ENCODE assay signal across 15 cellular contexts in the genomic region with DNA sequence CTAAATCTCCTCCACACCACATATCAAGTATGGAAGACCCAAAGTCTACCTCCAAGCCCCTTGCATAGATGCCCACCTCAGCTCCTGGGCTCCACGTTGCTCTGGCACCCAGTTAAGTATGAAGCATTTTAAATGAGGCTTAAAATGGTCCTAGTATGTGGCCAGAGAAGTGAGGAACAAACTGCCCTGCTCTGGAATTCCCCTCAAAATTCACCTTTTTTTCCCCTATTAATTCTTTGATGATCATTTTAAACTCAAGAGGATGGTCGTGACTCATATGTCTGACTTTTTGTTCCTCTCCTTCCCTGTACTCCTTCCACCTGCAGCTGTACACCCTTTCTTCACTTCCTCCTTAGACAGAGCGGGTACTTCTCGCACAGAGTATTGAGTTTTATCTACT.
DNase-seq lines count a peak whose midpoint lies in the region; ATAC-seq, FAIRE-seq and TF ChIP-seq lines count a peak whose summit lies in the region.
"Had no signal": no experiment of that assay in that cellular context is flagged by ENCODE, and none has a peak within 500 bp of the region (broad histone marks: within the 10 kb centered on the region; RNA-seq: fewer than 3 reads in every experiment).

No MANE protein-coding gene starts in this region.

- no peaks in the 10 kb centered on the region for H3K4me1 Mint-ChIP-seq in naive thymus-derived CD8-positive, alpha-beta T cell
- H3K4me1 Mint-ChIP-seq: activated T-helper 17 cell treated with anti-CD3 and anti-CD28 coated beads, Interleukin-2, amount 50 U/mL, for 72 hours had no signal

- no peak for TF ChIP-seq POLR2A in right lobe of liver (IDR thresholded peaks at IDR 0.05)

- H3K9me3 Mint-ChIP-seq in naive thymus-derived CD8-positive, alpha-beta T cell, result peaks cover 0 to 42% (median 11%) of the 10 kb centered on the region in 9 donors

- peaks cover 0 to 9% (median 4%) of the 10 kb centered on the region in 5 donors for H3K27me3 Mint-ChIP-seq in naive thymus-derived CD8-positive, alpha-beta T cell

- H3K36me3 Mint-ChIP-seq in naive thymus-derived CD8-positive, alpha-beta T cell, result peaks cover 0 to 12% (median 0%) of the 10 kb centered on the region in 3 donors

- 39% methylated on average over 4 of the region's 4 CpGs for WGBS in right lobe of liver (ENCODE audit: insufficient coverage, low coverage, low lambda C conversion rate, missing lambda C conversion rate)

- no peak overlapping the region for H3K4me3 ChIP-seq in right lobe of liver
- H3K4me3 ChIP-seq: SJCRH30 had no signal

- ATAC-seq in GM19023 (IDR thresholded peaks at IDR 0.05; ENCODE audit: unreplicated experiment) (peak; percentile 80), GM21737 (IDR thresholded peaks at IDR 0.05; ENCODE audit: unreplicated experiment) (peak; percentile 68), HG03139 (IDR thresholded peaks at IDR 0.05; ENCODE audit: unreplicated experiment) (peak; percentile 81), right lobe of liver (no peak)
- no peak for ATAC-seq in naive thymus-derived CD8-positive, alpha-beta T cell
- ATAC-seq: activated T-helper 17 cell treated with anti-CD3 and anti-CD28 coated beads, Interleukin-2, amount 50 U/mL, for 72 hours had no signal

- POLR2A ChIA-PET in naive thymus-derived CD8-positive, alpha-beta T cell (lab: Charles Lee), result no interaction called here

- DNase-seq in right lobe of liver (no peak), epidermal melanocyte (ENCODE audit: insufficient read length, low spot score) (no peak), RCC 7860 (ENCODE audit: low spot score) (no peak)
- no peak for DNase-seq in naive thymus-derived CD8-positive, alpha-beta T cell
- DNase-seq: activated CD4-positive, alpha-beta T cell treated with anti-CD3 and anti-CD28 coated beads for 1 hour; caudate nucleus; HCEC 1CT; NCI-H446 treated with DMSO at 0.1 percent for 48 hours; nucleus accumbens; SJCRH30; stimulated activated naive CD4-positive, alpha-beta T cell treated with Interleukin-2 at 50 U/mL for 16 hours had no signal

- no peak overlapping the region for H3K4me3 Mint-ChIP-seq in naive thymus-derived CD8-positive, alpha-beta T cell
- H3K4me3 Mint-ChIP-seq: activated T-helper 17 cell treated with anti-CD3 and anti-CD28 coated beads, Interleukin-2, amount 50 U/mL, for 72 hours had no signal

- FAIRE-seq in RCC 7860 (lab: Jason Lieb, UNC), result no peak

- no peak for TF ChIP-seq CTCF in right lobe of liver (IDR thresholded peaks at IDR 0.05)

- H3K4me1 ChIP-seq in right lobe of liver, result no peaks in the 10 kb centered on the region
- H3K4me1 ChIP-seq: SJCRH30 had no signal

- no peaks in the 10 kb centered on the region for H3K27me3 ChIP-seq in right lobe of liver

- H3K27ac Mint-ChIP-seq in naive thymus-derived CD8-positive, alpha-beta T cell, result no peak overlapping the region
- H3K27ac Mint-ChIP-seq: activated T-helper 17 cell treated with anti-CD3 and anti-CD28 coated beads, Interleukin-2, amount 50 U/mL, for 72 hours had no signal

- no peaks in the 10 kb centered on the region for H3K36me3 ChIP-seq in right lobe of liver
- H3K36me3 ChIP-seq: SJCRH30 had no signal

- no peak overlapping the region for H3K27ac ChIP-seq in right lobe of liver
- H3K27ac ChIP-seq: SJCRH30 had no signal

- intact Hi-C loops in right lobe of liver (cut with DNase I), result no loop called here

- no peaks in the 10 kb centered on the region for H3K9me3 ChIP-seq in right lobe of liver
- H3K9me3 ChIP-seq: SJCRH30 had no signal

Comparison
In these comparisons a context has a peak if more than half of its experiments do, and no peak if none do; other contexts are left out.
1. ATAC-seq: peak in GM19023 (single experiment), GM21737 (single experiment) and HG03139 (single experiment); none in right lobe of liver (0 of 4) and naive thymus-derived CD8-positive, alpha-beta T cell (0 of 2).